ENCODE assay signal across 8 cellular contexts in genomic region chr2:202376460-202377307, GRCh38. TPM values are rescaled to one million over a fixed set of nuclear protein-coding genes. Genes with fewer than 3 reads are reported as not detected.
DNase-seq lines count a peak whose midpoint lies in the region; ATAC-seq and TF ChIP-seq lines count a peak whose summit lies in the region.

No MANE protein-coding gene starts in this region.

- H3K4me3 Mint-ChIP-seq in T-cell: peak overlapping the region; percentile 97 to 99 (median 99)

- H3K9me3 Mint-ChIP-seq in T-cell: no peaks in the 10 kb centered on the region

- intact Hi-C loops in sciatic nerve (cut with DNase I): no loop called here

- H3K27me3 Mint-ChIP-seq in T-cell: no peaks in the 10 kb centered on the region

- no peaks in the 10 kb centered on the region for H3K27me3 ChIP-seq in BJ (ENCODE audit: control insufficient read depth, insufficient read depth, low read length)

- H3K36me3 ChIP-seq in BJ (ENCODE audit: control insufficient read depth, insufficient read depth, low read length): no peaks in the 10 kb centered on the region

- CTCF ChIA-PET in BJ (lab: Yijun Ruan, JAX): no interaction called here
- CTCF ChIA-PET in T-cell (lab: Charles Lee): interaction anchor here in 1 of 2 donors (0.6 to 0.7 kb wide), 2 partner anchors 259 to 1122 kb away, joined by 3 to 7 read pairs; no protein-coding TSS in a partner anchor

- POLR2A ChIA-PET in BJ (lab: Charles Lee): interaction anchor here (0.5 to 0.8 kb wide), 2 partner anchors 11 to 32 kb away, joined by 4 to 13 read pairs; no protein-coding TSS in a partner anchor
- POLR2A ChIA-PET in T-cell (lab: Charles Lee): interaction anchor here in 1 of 2 donors (0.6 kb wide), 1 partner anchor 10 kb away, joined by 10 read pairs; no protein-coding TSS in a partner anchor

- in situ Hi-C loops in astrocyte of the spinal cord (cut with HindIII; ENCODE audit: low sequenced_read_pairs): no loop called here

- no peaks in the 10 kb centered on the region for H3K36me3 Mint-ChIP-seq in T-cell

- H3K4me3 ChIP-seq in BJ (ENCODE audit: low read depth, low read length) (peak overlapping the region; percentile 77), astrocyte of the spinal cord (ENCODE audit: low read depth, low read length) (peak overlapping the region; percentile 92), iPS-11a (ENCODE audit: low read depth, low read length) (peak overlapping the region; percentile 89)

- H3K27ac Mint-ChIP-seq in T-cell: peak overlapping the region; percentile 88 to 91

- H3K4me1 Mint-ChIP-seq in T-cell: peaks cover 32 to 42% (median 34%) of the 10 kb centered on the region in 3 donors

- no peak for TF ChIP-seq CTCF in BJ (IDR thresholded peaks at IDR 0.05; ENCODE audit: insufficient read depth, low read depth, low read length)
- no peak for TF ChIP-seq CTCF in astrocyte of the spinal cord (IDR thresholded peaks at IDR 0.05; ENCODE audit: low read depth, low read length)

- ATAC-seq in GM19372 (IDR thresholded peaks at IDR 0.05; ENCODE audit: low read depth, unreplicated experiment) (peak; percentile 20), HG03460 (IDR thresholded peaks at IDR 0.05; ENCODE audit: unreplicated experiment) (peak; percentile 20), T-cell (replicated peaks in 1 of 4) (peak; percentile 51 to 53 (median 52)), sciatic nerve (peak; percentile 21)

- no peak for DNase-seq in BJ (ENCODE audit: low read depth)
- DNase-seq in T-cell: peak in 32 of 34 experiments; percentile 0 to 53 (median 23)
- no peak for DNase-seq in astrocyte of the spinal cord (ENCODE audit: low read depth, low spot score)
- DNase-seq in sciatic nerve (ENCODE audit: low spot score): peak; percentile 74
- DNase-seq in HPDE6-E6E7 (ENCODE audit: extremely low spot score): no peak

RNA-seq across cellular contexts. Expression of gene BMPR2, which starts 0.6 kb away (rescaled TPM):
- 30.9 and 54.3 TPM in 2 replicates for polyA plus RNA-seq in BJ (2011; rRNA removed)
- 74.9 and 87.0 TPM in 2 replicates for polyA minus RNA-seq in BJ (2011; rRNA and poly(A)+ RNA removed)
- total RNA-seq in T-cell (10 to 100 TPM; 15.1 to 20.9 (median 17.1) TPM), sciatic nerve (82.7 TPM)

Comparison
In these comparisons a context has a peak if more than half of its experiments do, and no peak if none do; other contexts are left out.
1. DNase-seq: peak in T-cell (32 of 34) and sciatic nerve (single experiment); none in BJ (single experiment), astrocyte of the spinal cord (single experiment) and HPDE6-E6E7 (single experiment).
2. Peak in every context shown above with its lines, with median percentiles within 50 percentile points of each other: H3K4me3 ChIP-seq and ATAC-seq.